ENCODE assay signal across 8 cellular contexts in the genomic region with DNA sequence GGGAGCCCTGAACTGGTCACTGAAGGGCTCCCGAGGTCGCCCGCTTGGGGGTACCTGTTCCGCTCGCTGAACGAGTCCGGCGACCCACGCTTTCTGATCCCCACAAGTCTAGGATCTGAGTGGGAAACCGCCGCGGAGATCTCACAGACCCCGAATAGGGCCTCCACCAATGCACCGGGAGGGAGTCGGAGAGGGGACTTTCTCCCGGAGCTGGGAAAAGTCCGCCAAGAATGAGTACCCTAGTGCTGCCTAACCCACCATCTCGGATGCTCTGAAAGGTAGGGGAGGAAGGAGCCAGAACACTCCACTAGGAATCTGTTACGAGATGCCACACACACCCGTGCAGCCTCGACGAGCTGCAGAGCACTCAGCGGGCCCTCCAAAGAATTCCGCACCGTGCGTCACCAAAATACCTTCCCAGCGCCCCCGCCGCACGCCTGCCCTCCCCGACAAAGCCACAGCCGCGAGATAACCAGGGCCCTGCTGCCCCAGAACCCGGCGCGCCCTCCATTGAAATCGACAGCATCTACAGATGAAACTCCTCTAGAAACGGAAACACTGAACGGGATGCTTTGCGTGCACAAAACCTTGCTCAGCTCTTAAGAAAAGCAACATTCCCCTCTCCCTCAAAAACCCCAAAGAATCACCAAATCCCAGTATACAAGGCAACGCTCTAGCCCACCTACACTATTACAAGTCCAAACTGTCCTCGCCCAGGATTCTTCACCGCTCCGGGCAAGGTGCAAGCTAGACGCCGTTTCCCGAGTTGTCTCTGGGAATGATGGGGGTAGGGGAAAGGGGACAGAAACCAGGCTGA. TPM values are rescaled to one million over a fixed set of nuclear protein-coding genes. Genes with fewer than 3 reads are reported as not detected.
DNase-seq lines count a peak whose midpoint lies in the region; ATAC-seq and TF ChIP-seq lines count a peak whose summit lies in the region.

No MANE protein-coding gene starts in this region.

- no peaks in the 10 kb centered on the region for H3K27me3 ChIP-seq in PC-3 (ENCODE audit: low read length)
- no peaks in the 10 kb centered on the region for H3K27me3 ChIP-seq in mesenchymal stem cell (ENCODE audit: control insufficient read depth in 1 of 2, insufficient read depth in 1 of 2, low read length in 2 of 2)
- peaks cover 0 to 43% (median 11%) of the 10 kb centered on the region in 4 donors for H3K27me3 ChIP-seq in upper lobe of left lung

- peaks cover 48% of the 10 kb centered on the region for H3K79me2 ChIP-seq in PC-3 (ENCODE audit: low read length)

- H3F3A ChIP-seq in PC-3 (ENCODE audit: low read length, unreplicated experiment): no peaks in the 10 kb centered on the region

- 0 out of 2 replicates have a peak, but pooled peaks cover 6% of the 10 kb centered on the region for H3K4me1 ChIP-seq in ES-I3 (ENCODE audit: insufficient read depth, low read length)
- H3K4me1 ChIP-seq in PC-3 (ENCODE audit: insufficient read depth, low read length): peaks cover 13% of the 10 kb centered on the region
- H3K4me1 ChIP-seq in mesenchymal stem cell (ENCODE audit: control insufficient read depth, insufficient read depth, low read depth, low read length): peaks cover 23% of the 10 kb centered on the region
- H3K4me1 ChIP-seq in upper lobe of left lung: peaks cover 32 to 61% (median 43%) of the 10 kb centered on the region in 4 donors

- under 1% methylated on average over 44 of the region's 47 CpGs for WGBS in mesenchymal stem cell
- WGBS in upper lobe of left lung, 2 donors: 2% methylated on average over 29 to 46 of the region's 47 CpGs

- peak overlapping the region; percentile 31 for H2AK5ac ChIP-seq in mesenchymal stem cell (ENCODE audit: low read length, severe bottlenecking)

- BruUV-seq in PC-3 (replicated peaks; lab: Mats Ljungman, UMichigan): TSS peak; percentile 46

- intact Hi-C loops in PC-3 (cut with micrococcal nuclease): loop anchor here (1.0 to 10.0 kb wide), 11 partner anchors 103 to 1468 kb away; no protein-coding TSS in a partner anchor

- TF ChIP-seq EP300 in upper lobe of left lung (IDR thresholded peaks at IDR 0.05): no peak

- POLR2A ChIA-PET in PC-3 (lab: Charles Lee; ENCODE audit: unreplicated experiment): no interaction called here

- DNase-seq in PC-3 (peak; percentile 52), dedifferentiated amniotic fluid mesenchymal stem cell (ENCODE audit: extremely low spot score) (peak; percentile 66), mesenchymal stem cell (peak; percentile 80), upper lobe of left lung (peak; percentile 43 to 87), NCI-H1930 (lab: John Stamatoyannopoulos, UW) (no peak), cerebellar nuclear complex (lab: John Stamatoyannopoulos, UW) (no peak)

- H3K9me3 ChIP-seq in ES-I3 (ENCODE audit: control insufficient read depth, insufficient read depth, low read length) (no peaks in the 10 kb centered on the region), PC-3 (ENCODE audit: low read length) (no peaks in the 10 kb centered on the region), mesenchymal stem cell (ENCODE audit: control insufficient read depth, low read length) (no peaks in the 10 kb centered on the region), upper lobe of left lung (no peaks in the 10 kb centered on the region)

- peak overlapping the region; percentile 60 for H2BK15ac ChIP-seq in mesenchymal stem cell (ENCODE audit: low read depth, poor library complexity, severe bottlenecking)

- H3K4me3 ChIP-seq in PC-3 (ENCODE audit: low read length) (peak overlapping the region; percentile 98), mesenchymal stem cell (ENCODE audit: insufficient read depth in 1 of 2, low read depth in 1 of 2, low read length in 2 of 2) (peak overlapping the region; percentile 89 to 96), upper lobe of left lung (peak overlapping the region; percentile 39 to 56 (median 49))

- H3K23ac ChIP-seq in mesenchymal stem cell (ENCODE audit: low read length in 2 of 2): peak overlapping the region; percentile 80 to 87

- peak overlapping the region; percentile 69 to 98 for H2BK12ac ChIP-seq in mesenchymal stem cell (ENCODE audit: low read length in 2 of 2)

- peak overlapping the region; percentile 54 to 97 for H3K18ac ChIP-seq in mesenchymal stem cell (ENCODE audit: low read depth in 1 of 2, low read length in 2 of 2)

- no peaks in the 10 kb centered on the region for H3K9me2 ChIP-seq in PC-3 (replicated peaks; ENCODE audit: low read length)

- CTCF ChIA-PET in PC-3 (lab: Charles Lee): interaction anchor here (0.6 to 1.5 kb wide), 3 partner anchors 139 to 1152 kb away, joined by 4 to 8 read pairs (median 5); no protein-coding TSS in a partner anchor

- H3K4me2 ChIP-seq in PC-3 (ENCODE audit: low read length): peak overlapping the region; percentile 98
- H3K4me2 ChIP-seq in mesenchymal stem cell (ENCODE audit: low read length, poor library complexity, severe bottlenecking): peak overlapping the region; percentile 93

- peak overlapping the region; percentile 10 for H4K8ac ChIP-seq in mesenchymal stem cell (ENCODE audit: low read length)

- H2BK5ac ChIP-seq in mesenchymal stem cell (ENCODE audit: low read depth, low read length, poor library complexity, severe bottlenecking): peak overlapping the region; percentile 68

- H3K36me3 ChIP-seq in ES-I3 (ENCODE audit: insufficient read depth, low read length): no peaks in the 10 kb centered on the region
- H3K36me3 ChIP-seq in PC-3 (ENCODE audit: low read depth, low read length): no peaks in the 10 kb centered on the region
- no peaks in the 10 kb centered on the region for H3K36me3 ChIP-seq in mesenchymal stem cell (ENCODE audit: control insufficient read depth in 1 of 2, insufficient read depth in 2 of 2, low read depth in 1 of 2, low read length in 2 of 2)
- no peaks in the 10 kb centered on the region for H3K36me3 ChIP-seq in upper lobe of left lung

- peaks cover 4% of the 10 kb centered on the region for H3K79me1 ChIP-seq in mesenchymal stem cell (replicated peaks; ENCODE audit: low read length, poor library complexity, severe bottlenecking)

- peak overlapping the region in 1 of 2 experiments; percentile 85 for H3K14ac ChIP-seq in mesenchymal stem cell (ENCODE audit: low read length in 2 of 2)

- H3K27ac ChIP-seq in PC-3 (ENCODE audit: low read length): peak overlapping the region; percentile 37
- peak overlapping the region; percentile 85 for H3K27ac ChIP-seq in mesenchymal stem cell (ENCODE audit: low read length, poor library complexity, severe bottlenecking)
- peak overlapping the region; percentile 64 to 73 (median 70) for H3K27ac ChIP-seq in upper lobe of left lung

- TF ChIP-seq POLR2A in upper lobe of left lung (IDR thresholded peaks at IDR 0.05): no peak

- peak overlapping the region; percentile 75 for H3K9ac ChIP-seq in ES-I3 (ENCODE audit: low read depth, low read length)
- H3K9ac ChIP-seq in PC-3 (ENCODE audit: low read length): peak overlapping the region; percentile 59
- peak overlapping the region; percentile 95 for H3K9ac ChIP-seq in mesenchymal stem cell (ENCODE audit: low read length)

- H2AFZ ChIP-seq in PC-3 (ENCODE audit: low read length) (peak overlapping the region; percentile 94), mesenchymal stem cell (ENCODE audit: low read depth, low read length) (no peak overlapping the region)

- ATAC-seq in PC-3 (peak; percentile 20), upper lobe of left lung (ENCODE audit: low FRiP score in 2 of 2) (peak; percentile 54 to 75), HG03108 (IDR thresholded peaks at IDR 0.05; ENCODE audit: unreplicated experiment) (no peak)

- H4K20me1 ChIP-seq in PC-3 (ENCODE audit: low read length): no peaks in the 10 kb centered on the region

- peak overlapping the region; percentile 75 for H2BK120ac ChIP-seq in mesenchymal stem cell (ENCODE audit: low read depth, low read length)

- TF ChIP-seq CTCF in PC-3 (conservative IDR thresholded peaks at IDR 0.05; ENCODE audit: low read depth, low read length) (no peak), upper lobe of left lung (IDR thresholded peaks at IDR 0.05) (no peak)

- peak overlapping the region; percentile 83 to 89 for H3K4ac ChIP-seq in mesenchymal stem cell (ENCODE audit: low read depth in 1 of 2, low read length in 2 of 2)

- H4K91ac ChIP-seq in mesenchymal stem cell (ENCODE audit: low read length): peak overlapping the region; percentile 87

RNA-seq across cellular contexts. Expression of a gene that starts 0.7 kb away (rescaled TPM):
- total RNA-seq in PC-3 (2014; rRNA removed) (24.2 and 41.2 TPM in 2 replicates), upper lobe of left lung (100 to 1,000 TPM in 2 of 6 donors, 10 to 100 TPM in 4; 33.3 to 176 (median 76.9) TPM)
- 353 TPM for polyA plus RNA-seq in mesenchymal stem cell (2013, experiment 1 of 2)
- 326 TPM for polyA plus RNA-seq in mesenchymal stem cell (2013, experiment 2 of 2)

RNA-seq across cellular contexts. Expression of a gene that starts 38.4 kb away (rescaled TPM):
- 160 and 172 TPM in 2 replicates for total RNA-seq in PC-3 (2014; rRNA removed)
- 986 TPM for polyA plus RNA-seq in mesenchymal stem cell (2013, experiment 1 of 2)
- 1,021 TPM for polyA plus RNA-seq in mesenchymal stem cell (2013, experiment 2 of 2)
- 100 to 1,000 TPM in 3 of 6 donors, 10 to 100 TPM in 3; 38.8 to 309 (median 181) TPM for total RNA-seq in upper lobe of left lung

Comparison
In these comparisons a context has a peak if more than half of its experiments do, and no peak if none do; other contexts are left out.
1. DNase-seq: peak in PC-3 (single experiment), dedifferentiated amniotic fluid mesenchymal stem cell (single experiment), mesenchymal stem cell (single experiment) and upper lobe of left lung (2 of 2); none in NCI-H1930 (0 of 2) and cerebellar nuclear complex (0 of 2).
2. Peak in every context shown above with its lines, with median percentiles within 50 percentile points of each other: H3K9ac ChIP-seq, H3K27ac ChIP-seq and H3K4me3 ChIP-seq.